In the genomic region with DNA sequence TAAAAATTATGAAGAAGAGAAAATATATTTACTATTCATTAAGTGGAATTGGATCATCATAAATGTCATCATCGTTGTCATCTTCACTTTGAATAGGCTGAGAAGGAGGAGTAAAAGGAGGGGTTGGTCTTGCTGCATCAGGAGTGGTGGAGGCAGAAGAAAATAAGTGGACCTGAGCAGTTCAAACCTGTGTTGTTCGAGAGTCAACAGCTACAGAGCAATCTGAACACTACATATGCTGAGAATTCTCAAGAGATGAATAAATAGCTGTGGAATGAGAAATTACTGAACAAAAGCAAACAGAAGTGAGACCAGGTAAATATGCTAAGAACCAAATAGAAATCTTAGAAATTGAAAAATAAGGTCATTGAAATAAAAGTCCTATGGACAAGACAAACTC, we compare ENCODE assay signal across 7 cellular contexts. TPM values are rescaled to one million over a fixed set of nuclear protein-coding genes. Genes with fewer than 3 reads are reported as not detected.
"Had no signal": no experiment of that assay in that cellular context is flagged by ENCODE, and none has a peak within 500 bp of the region (broad histone marks: within the 10 kb centered on the region; RNA-seq: fewer than 3 reads in every experiment).

No MANE protein-coding gene starts in this region.

- DNase-seq: HFFc6 had no signal

- ATAC-seq: GM23338, HCT116, HepG2 had no signal

- H3K9me3 Mint-ChIP-seq: HFFc6 had no signal

- H3K36me3 ChIP-seq: HAP-1 had no signal

- H3K4me3 Mint-ChIP-seq: GM23338, HFFc6, IgD-negative memory B cell had no signal

- H3K4me3 ChIP-seq: GM23338, HAP-1 had no signal

- H3K27ac Mint-ChIP-seq: GM23338, HFFc6 had no signal

- H3K27me3 Mint-ChIP-seq: IgD-negative memory B cell had no signal

- H3K4me1 Mint-ChIP-seq: GM23338 had no signal

- H3K4me1 ChIP-seq: HAP-1 had no signal

- H3K9me3 ChIP-seq: HAP-1 had no signal

- H3K27ac ChIP-seq: HL-60 had no signal

RNA-seq across cellular contexts. Expression of gene CCK, which starts 32.3 kb away (rescaled TPM):
- total RNA-seq: HepG2, HFFc6 had no signal
